Comparison of ENCODE assay signal across 1 cellular context in genomic region chrX:63513825-63514574, GRCh38.
TF ChIP-seq lines count a peak whose summit lies in the region.

No MANE protein-coding gene starts in this region.

TF ChIP-seq in SK-N-SH treated with all-trans-retinoic acid at 6 μM for 48 hours, 23 proteins besides CTCF, POLR2A, EP300 and RAD21 (continued from another document):
- TF ChIP-seq CSRNP3 (CRISPR knock-in tag; IDR thresholded peaks at IDR 0.05) = no peak
- TF ChIP-seq GLIS3 (CRISPR knock-in tag; IDR thresholded peaks at IDR 0.05) = no peak
- TF ChIP-seq TOX (CRISPR knock-in tag; IDR thresholded peaks at IDR 0.05; ENCODE audit: borderline replicate concordance) = no peak
- TF ChIP-seq ISL1 (CRISPR knock-in tag; IDR thresholded peaks at IDR 0.05) = peak; percentile 31
- TF ChIP-seq ARNTL (CRISPR knock-in tag; IDR thresholded peaks at IDR 0.05; ENCODE audit: borderline replicate concordance, low read depth) = no peak
- no peak for TF ChIP-seq ESRRG (CRISPR knock-in tag; IDR thresholded peaks at IDR 0.05)
